12 cellular contexts compared by ENCODE assay signal in the genomic region with DNA sequence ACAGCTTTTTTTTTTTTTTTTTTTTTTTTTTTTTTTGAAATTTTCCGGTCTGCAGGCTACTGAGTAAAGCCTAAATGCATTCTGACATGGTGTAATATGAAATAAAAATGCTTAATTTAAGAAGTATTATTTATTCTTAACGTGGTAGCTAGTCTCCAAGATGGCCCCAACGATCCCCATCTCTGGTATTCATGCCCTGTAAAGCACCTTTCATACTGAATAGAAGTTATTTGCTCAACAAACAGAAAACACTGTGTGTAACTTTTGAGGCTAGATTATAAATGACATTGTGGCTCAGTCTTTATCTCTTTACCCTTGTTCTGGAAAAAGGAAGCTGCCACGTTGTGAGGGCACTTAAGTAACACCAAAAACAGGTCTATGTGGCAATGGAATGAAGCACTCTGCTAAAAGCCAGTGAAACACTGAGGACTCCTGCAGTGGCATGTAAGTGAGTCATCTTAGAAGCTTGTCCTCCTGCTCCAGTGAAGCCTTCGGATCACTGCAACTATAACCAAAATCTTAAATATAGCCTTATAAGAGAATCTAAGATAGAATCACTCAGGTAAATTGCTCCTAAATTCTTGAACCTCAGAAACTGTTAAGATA.
DNase-seq lines count a peak whose midpoint lies in the region; ATAC-seq and TF ChIP-seq lines count a peak whose summit lies in the region.
"Had no signal": no experiment of that assay in that cellular context is flagged by ENCODE, and none has a peak within 500 bp of the region (broad histone marks: within the 10 kb centered on the region; RNA-seq: fewer than 3 reads in every experiment).

No MANE protein-coding gene starts in this region.

- no peaks in the 10 kb centered on the region for H3K27me3 Mint-ChIP-seq in MCF 10A (ENCODE audit: insufficient read depth, unreplicated experiment)

- ATAC-seq in RWPE2 (ENCODE audit: low read depth), result peak; percentile 100
- no peak for ATAC-seq in upper lobe of left lung (ENCODE audit: low FRiP score in 2 of 2)
- ATAC-seq in left colon, result no peak
- ATAC-seq: activated T-cell treated with anti-CD3 and anti-CD28 coated beads, Interleukin-2, amount 50 U/mL, for 72 hours; natural killer cell had no signal

- H3K4me3 Mint-ChIP-seq in MCF 10A (ENCODE audit: unreplicated experiment), result no peak overlapping the region
- H3K4me3 Mint-ChIP-seq: activated T-cell treated with anti-CD3 and anti-CD28 coated beads, Interleukin-2, amount 50 U/mL, for 72 hours; natural killer cell; T-helper 1 cell treated with Interleukin-12 subunit alpha and Interleukin-12 subunit beta and Interleukin-4 antibody, amounts not matched to agents 30 μg/mL and 1 μg/mL, for 36 hours had no signal

- peaks cover 25% of the 10 kb centered on the region for H3K36me3 Mint-ChIP-seq in MCF 10A (ENCODE audit: insufficient read depth, unreplicated experiment)

- H3K36me3 ChIP-seq in breast epithelium (peaks cover 5% of the 10 kb centered on the region), RWPE2 (ENCODE audit: low read depth) (peaks cover 10% of the 10 kb centered on the region; the same call in 1 of the 2 replicates), upper lobe of left lung (no peaks in the 10 kb centered on the region), colonic mucosa (no peaks in the 10 kb centered on the region), ovary (no peaks in the 10 kb centered on the region)

- H3K4me1 ChIP-seq in breast epithelium (no peaks in the 10 kb centered on the region), RWPE2 (ENCODE audit: insufficient read depth, poor library complexity, severe bottlenecking) (no peaks in the 10 kb centered on the region), upper lobe of left lung (no peaks in the 10 kb centered on the region), colonic mucosa (no peaks in the 10 kb centered on the region), ovary (ENCODE audit: insufficient read depth) (no peaks in the 10 kb centered on the region)

- peak; percentile 89 for DNase-seq in MCF 10A (ENCODE audit: unreplicated experiment)
- DNase-seq in breast epithelium (ENCODE audit: low spot score in 2 of 2), result no peak
- no peak for DNase-seq in RWPE2 (ENCODE audit: low spot score)
- peak; percentile 86 for DNase-seq in fibroblast of peridontal ligament (ENCODE audit: extremely low read depth)
- DNase-seq in upper lobe of left lung, result no peak
- DNase-seq in colonic mucosa, result no peak
- DNase-seq in ovary, result no peak
- no peak for DNase-seq in left colon
- DNase-seq: activated T-cell treated with anti-CD3 and anti-CD28 coated beads, Interleukin-2, amount 50 U/mL, for 72 hours; natural killer cell had no signal

- H3K9me3 Mint-ChIP-seq in MCF 10A (ENCODE audit: unreplicated experiment), result peaks cover 6% of the 10 kb centered on the region

- no peak overlapping the region for H3K9ac ChIP-seq in colonic mucosa (ENCODE audit: low read depth in 2 of 2, low read length in 2 of 2)

- CTCF ChIA-PET in MCF 10A (lab: Yijun Ruan, JAX), result interaction anchor here (0.6 to 2.3 kb wide), 3 partner anchors 17 to 389 kb away, joined by 3 to 6 read pairs (median 4); no protein-coding TSS in a partner anchor

- H3K4me1 Mint-ChIP-seq in MCF 10A (ENCODE audit: insufficient read depth, unreplicated experiment), result peaks cover 7% of the 10 kb centered on the region
- H3K4me1 Mint-ChIP-seq: natural killer cell had no signal

- no peak for TF ChIP-seq CTCF in MCF 10A (IDR thresholded peaks at IDR 0.05; ENCODE audit: unreplicated experiment)
- no peak for TF ChIP-seq CTCF in breast epithelium (IDR thresholded peaks at IDR 0.05)
- no peak for TF ChIP-seq CTCF in RWPE2 (IDR thresholded peaks at IDR 0.05; ENCODE audit: poor library complexity, severe bottlenecking)
- TF ChIP-seq CTCF in upper lobe of left lung (IDR thresholded peaks at IDR 0.05), result no peak
- TF ChIP-seq CTCF in colonic mucosa (IDR thresholded peaks at IDR 0.05), result no peak
- no peak for TF ChIP-seq CTCF in ovary (IDR thresholded peaks at IDR 0.05)

- no peaks in the 10 kb centered on the region for H3K27me3 ChIP-seq in breast epithelium
- H3K27me3 ChIP-seq in RWPE2 (ENCODE audit: insufficient read depth, poor library complexity, severe bottlenecking), result no peaks in the 10 kb centered on the region
- H3K27me3 ChIP-seq in upper lobe of left lung, result no peaks in the 10 kb centered on the region
- H3K27me3 ChIP-seq in colonic mucosa, result no peaks in the 10 kb centered on the region
- no peaks in the 10 kb centered on the region for H3K27me3 ChIP-seq in ovary

- peak overlapping the region; percentile 59 for H3K27ac Mint-ChIP-seq in MCF 10A (ENCODE audit: low read depth, unreplicated experiment)
- H3K27ac Mint-ChIP-seq: activated T-cell treated with anti-CD3 and anti-CD28 coated beads, Interleukin-2, amount 50 U/mL, for 72 hours; natural killer cell; T-helper 1 cell treated with Interleukin-12 subunit alpha and Interleukin-12 subunit beta and Interleukin-4 antibody, amounts not matched to agents 30 μg/mL and 1 μg/mL, for 36 hours had no signal

- TF ChIP-seq EP300 in upper lobe of left lung (IDR thresholded peaks at IDR 0.05), result no peak
- TF ChIP-seq EP300 in ovary (IDR thresholded peaks at IDR 0.05), result no peak

- POLR2A ChIA-PET in MCF 10A (lab: Yijun Ruan, JAX), result interaction anchor here (1.0 to 1.5 kb wide), 5 partner anchors 9 to 23 kb away, joined by 3 to 6 read pairs (median 3); no protein-coding TSS in a partner anchor

- H3K27ac ChIP-seq in breast epithelium (no peak overlapping the region), RWPE2 (ENCODE audit: poor library complexity, severe bottlenecking) (no peak overlapping the region), upper lobe of left lung (no peak overlapping the region), colonic mucosa (no peak overlapping the region), ovary (no peak overlapping the region)
- H3K27ac ChIP-seq: C4-2B had no signal

- TF ChIP-seq POLR2A in breast epithelium (IDR thresholded peaks at IDR 0.05) (no peak), upper lobe of left lung (IDR thresholded peaks at IDR 0.05) (no peak), ovary (IDR thresholded peaks at IDR 0.05) (no peak)

- H3K4me3 ChIP-seq in breast epithelium (no peak overlapping the region), RWPE2 (ENCODE audit: severe bottlenecking) (no peak overlapping the region), upper lobe of left lung (no peak overlapping the region), colonic mucosa (no peak overlapping the region), ovary (no peak overlapping the region)

- intact Hi-C loops in MCF 10A (cut with micrococcal nuclease), result no loop called here
- intact Hi-C loops in breast epithelium (cut with DNase I; ENCODE audit: low total_unique reads), result no loop called here
- intact Hi-C loops in colonic mucosa (cut with DNase I), result no loop called here
- intact Hi-C loops in ovary (cut with DNase I), result no loop called here
- intact Hi-C loops in left colon (cut with DNase I, micrococcal nuclease), result no loop called here

- 74 to 75% methylated on average over 5 of the region's 5 CpGs for WGBS in upper lobe of left lung, 2 donors
- 82 to 86% (median 84%) methylated on average over 5 of the region's 5 CpGs for WGBS in ovary, 3 donors

- H3K9me3 ChIP-seq in breast epithelium (peaks cover 0 to 12% of the 10 kb centered on the region in 2 donors), RWPE2 (ENCODE audit: severe bottlenecking) (no peaks in the 10 kb centered on the region), upper lobe of left lung (peaks cover 0 to 12% (median 8%) of the 10 kb centered on the region in 4 donors), colonic mucosa (no peaks in the 10 kb centered on the region), ovary (no peaks in the 10 kb centered on the region)

- no TSS peak for BruUV-seq in MCF 10A (replicated peaks; lab: Mats Ljungman, UMichigan)

Comparison
In these comparisons a context has a peak if more than half of its experiments do, and no peak if none do; other contexts are left out.
1. DNase-seq: peak in MCF 10A (single experiment) and fibroblast of peridontal ligament (single experiment); none in breast epithelium (0 of 2), RWPE2 (single experiment), upper lobe of left lung (0 of 2), colonic mucosa (single experiment), ovary (0 of 5) and left colon (0 of 2).